18 cellular contexts compared by ENCODE assay signal in genomic region chr16:49495596-49496355, GRCh38.
"Had no signal": no experiment of that assay in that cellular context is flagged by ENCODE, and none has a peak within 500 bp of the region (broad histone marks: within the 10 kb centered on the region; RNA-seq: fewer than 3 reads in every experiment).

No MANE protein-coding gene starts in this region.

- H3K36me3 ChIP-seq: neutrophil, right atrium auricular region, tibial artery, upper lobe of left lung had no signal

- H3K9me3 ChIP-seq: neutrophil, right atrium auricular region, tibial artery, upper lobe of left lung had no signal

- H3K27ac ChIP-seq: coronary artery, hepatocyte, neutrophil, right atrium auricular region, tibial artery, upper lobe of left lung had no signal

- H3K27me3 ChIP-seq: hepatocyte, right atrium auricular region, tibial artery, upper lobe of left lung had no signal

- H3K4me2 ChIP-seq: hepatocyte had no signal

- ATAC-seq: left cardiac atrium; left ventricle myocardium superior; naive thymus-derived CD4-positive, alpha-beta T cell had no signal

- H3K4me3 ChIP-seq: coronary artery, hepatocyte, right atrium auricular region, tibial artery, upper lobe of left lung had no signal

- DNase-seq: cerebellar nuclear complex; effector CD4-positive, alpha-beta T cell; foreskin melanocyte; kidney; left cardiac atrium; left ventricle myocardium superior; mesendoderm; naive thymus-derived CD4-positive, alpha-beta T cell; nephron progenitor cell; small intestine; stimulated activated CD4-positive, alpha-beta T cell treated with anti-CD3 and anti-CD28 coated beads, Interleukin-2, amount 100 ng/mL, for 48 hours; stimulated activated naive CD4-positive, alpha-beta T cell treated with Interleukin-2 at 50 U/mL for 16 hours; upper lobe of left lung had no signal
